In genomic region chr1:54094001-54094729, GRCh38 we compare ENCODE assay signal across 1 cellular context.
TF ChIP-seq lines count a peak whose summit lies in the region.

No MANE protein-coding gene starts in this region.

TF ChIP-seq in HepG2, 621 proteins besides CTCF, POLR2A, EP300 and RAD21 (continues in another document):
- TF ChIP-seq, protein P1, sequence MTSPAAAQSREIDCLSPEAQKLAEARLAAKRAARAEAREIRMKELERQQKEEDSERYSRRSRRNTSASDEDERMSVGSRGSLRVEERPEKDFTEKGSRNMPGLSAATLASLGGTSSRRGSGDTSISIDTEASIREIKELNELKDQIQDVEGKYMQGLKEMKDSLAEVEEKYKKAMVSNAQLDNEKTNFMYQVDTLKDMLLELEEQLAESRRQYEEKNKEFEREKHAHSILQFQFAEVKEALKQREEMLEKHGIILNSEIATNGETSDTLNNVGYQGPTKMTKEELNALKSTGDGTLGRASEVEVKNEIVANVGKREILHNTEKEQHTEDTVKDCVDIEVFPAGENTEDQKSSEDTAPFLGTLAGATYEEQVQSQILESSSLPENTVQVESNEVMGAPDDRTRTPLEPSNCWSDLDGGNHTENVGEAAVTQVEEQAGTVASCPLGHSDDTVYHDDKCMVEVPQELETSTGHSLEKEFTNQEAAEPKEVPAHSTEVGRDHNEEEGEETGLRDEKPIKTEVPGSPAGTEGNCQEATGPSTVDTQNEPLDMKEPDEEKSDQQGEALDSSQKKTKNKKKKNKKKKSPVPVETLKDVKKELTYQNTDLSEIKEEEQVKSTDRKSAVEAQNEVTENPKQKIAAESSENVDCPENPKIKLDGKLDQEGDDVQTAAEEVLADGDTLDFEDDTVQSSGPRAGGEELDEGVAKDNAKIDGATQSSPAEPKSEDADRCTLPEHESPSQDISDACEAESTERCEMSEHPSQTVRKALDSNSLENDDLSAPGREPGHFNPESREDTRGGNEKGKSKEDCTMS (CRISPR knock-in tag; conservative IDR thresholded peaks at IDR 0.05) = no peak
- TF ChIP-seq CHD4 (IDR thresholded peaks at IDR 0.05; ENCODE audit: borderline replicate concordance, low read length) (no peak), HOXA7 (CRISPR knock-in tag; IDR thresholded peaks at IDR 0.05) (no peak), ZNF367 (CRISPR knock-in tag; IDR thresholded peaks at IDR 0.05; ENCODE audit: borderline replicate concordance) (no peak), ZNF629 (CRISPR knock-in tag; conservative IDR thresholded peaks at IDR 0.05) (no peak), POLR2AphosphoS5 (IDR thresholded peaks at IDR 0.05; ENCODE audit: low read depth, low read length) (no peak), PHF21A (CRISPR knock-in tag; IDR thresholded peaks at IDR 0.05) (peak; percentile 13; the same call in 1 of the 2 replicates), JDP2 (CRISPR knock-in tag; IDR thresholded peaks at IDR 0.05; ENCODE audit: borderline replicate concordance) (no peak), AGO2 (optimal IDR thresholded peaks at IDR 0.05; ENCODE audit: low read depth, low read length) (no peak), CENPX (CRISPR knock-in tag; IDR thresholded peaks at IDR 0.05) (no peak), ZNF710 (CRISPR knock-in tag; IDR thresholded peaks at IDR 0.05; ENCODE audit: borderline replicate concordance) (peak; percentile 41; the same call in 1 of the 2 replicates), ZNF432 (CRISPR knock-in tag; IDR thresholded peaks at IDR 0.05; ENCODE audit: borderline replicate concordance) (no peak), ZNF138 (CRISPR knock-in tag; IDR thresholded peaks at IDR 0.05; ENCODE audit: low read depth) (no peak), SALL1 (CRISPR knock-in tag; IDR thresholded peaks at IDR 0.05) (peak; percentile 40), LBX2 (CRISPR knock-in tag; IDR thresholded peaks at IDR 0.05; ENCODE audit: borderline replicate concordance) (no peak), ERF (CRISPR knock-in tag; IDR thresholded peaks at IDR 0.05) (no peak), ISX (CRISPR knock-in tag; conservative IDR thresholded peaks at IDR 0.05) (no peak), ZNF180 (CRISPR knock-in tag; IDR thresholded peaks at IDR 0.05; ENCODE audit: borderline replicate concordance, low read depth) (no peak), ZNF550 (CRISPR knock-in tag; IDR thresholded peaks at IDR 0.05; ENCODE audit: borderline replicate concordance) (no peak), ZBTB8A (CRISPR knock-in tag; IDR thresholded peaks at IDR 0.05; ENCODE audit: borderline replicate concordance, low read depth) (no peak), SALL2 (CRISPR knock-in tag; IDR thresholded peaks at IDR 0.05) (no peak), ZNF501 (CRISPR knock-in tag; IDR thresholded peaks at IDR 0.05) (0 out of 2 replicates have a peak, but pooled peaks have one; percentile 25), FLYWCH1 (CRISPR knock-in tag; IDR thresholded peaks at IDR 0.05) (no peak), ZNF101 (CRISPR knock-in tag; IDR thresholded peaks at IDR 0.05; ENCODE audit: borderline replicate concordance, low read depth) (no peak), ZFX (CRISPR knock-in tag; IDR thresholded peaks at IDR 0.05; ENCODE audit: low read depth) (0 out of 2 replicates have a peak, but pooled peaks have one; percentile 18), ZNF839 (CRISPR knock-in tag; IDR thresholded peaks at IDR 0.05; ENCODE audit: borderline replicate concordance) (no peak), MIER2 (CRISPR knock-in tag; IDR thresholded peaks at IDR 0.05) (no peak), THAP11 (CRISPR knock-in tag; IDR thresholded peaks at IDR 0.05) (no peak), ZSCAN21 (CRISPR knock-in tag; IDR thresholded peaks at IDR 0.05; ENCODE audit: borderline replicate concordance) (no peak), ATF6 (CRISPR knock-in tag; conservative IDR thresholded peaks at IDR 0.05) (no peak), ZNF574 (CRISPR knock-in tag; IDR thresholded peaks at IDR 0.05) (no peak), THYN1 (CRISPR knock-in tag; IDR thresholded peaks at IDR 0.05; ENCODE audit: borderline replicate concordance, low read depth) (no peak), TSC22D2 (CRISPR knock-in tag; IDR thresholded peaks at IDR 0.05; ENCODE audit: borderline replicate concordance) (no peak; the same call in 1 of the 2 replicates), GMEB2 (CRISPR knock-in tag; IDR thresholded peaks at IDR 0.05; ENCODE audit: low read depth) (no peak), AHDC1 (CRISPR knock-in tag; IDR thresholded peaks at IDR 0.05; ENCODE audit: borderline replicate concordance) (peak; percentile 16; the same call in 1 of the 2 replicates), ZSCAN29 (CRISPR knock-in tag; conservative IDR thresholded peaks at IDR 0.05) (0 out of 2 replicates have a peak, but pooled peaks have one; percentile 8), TIGD3 (CRISPR knock-in tag; IDR thresholded peaks at IDR 0.05; ENCODE audit: borderline replicate concordance) (no peak)
- TF ChIP-seq, protein P2, sequence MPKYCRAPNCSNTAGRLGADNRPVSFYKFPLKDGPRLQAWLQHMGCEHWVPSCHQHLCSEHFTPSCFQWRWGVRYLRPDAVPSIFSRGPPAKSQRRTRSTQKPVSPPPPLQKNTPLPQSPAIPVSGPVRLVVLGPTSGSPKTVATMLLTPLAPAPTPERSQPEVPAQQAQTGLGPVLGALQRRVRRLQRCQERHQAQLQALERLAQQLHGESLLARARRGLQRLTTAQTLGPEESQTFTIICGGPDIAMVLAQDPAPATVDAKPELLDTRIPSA (CRISPR knock-in tag; IDR thresholded peaks at IDR 0.05; ENCODE audit: borderline replicate concordance) = no peak
- TF ChIP-seq, protein P3, sequence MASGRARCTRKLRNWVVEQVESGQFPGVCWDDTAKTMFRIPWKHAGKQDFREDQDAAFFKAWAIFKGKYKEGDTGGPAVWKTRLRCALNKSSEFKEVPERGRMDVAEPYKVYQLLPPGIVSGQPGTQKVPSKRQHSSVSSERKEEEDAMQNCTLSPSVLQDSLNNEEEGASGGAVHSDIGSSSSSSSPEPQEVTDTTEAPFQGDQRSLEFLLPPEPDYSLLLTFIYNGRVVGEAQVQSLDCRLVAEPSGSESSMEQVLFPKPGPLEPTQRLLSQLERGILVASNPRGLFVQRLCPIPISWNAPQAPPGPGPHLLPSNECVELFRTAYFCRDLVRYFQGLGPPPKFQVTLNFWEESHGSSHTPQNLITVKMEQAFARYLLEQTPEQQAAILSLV (CRISPR knock-in tag; IDR thresholded peaks at IDR 0.05; ENCODE audit: borderline replicate concordance) = no peak
- TF ChIP-seq, protein P4, sequence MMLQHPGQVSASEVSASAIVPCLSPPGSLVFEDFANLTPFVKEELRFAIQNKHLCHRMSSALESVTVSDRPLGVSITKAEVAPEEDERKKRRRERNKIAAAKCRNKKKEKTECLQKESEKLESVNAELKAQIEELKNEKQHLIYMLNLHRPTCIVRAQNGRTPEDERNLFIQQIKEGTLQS (CRISPR knock-in tag; IDR thresholded peaks at IDR 0.05) = no peak
